ENCODE assay signal across 22 cellular contexts in genomic region chr15:24862726-24863521, GRCh38.
DNase-seq lines count a peak whose midpoint lies in the region; ATAC-seq and TF ChIP-seq lines count a peak whose summit lies in the region.
"Had no signal": no experiment of that assay in that cellular context is flagged by ENCODE, and none has a peak within 500 bp of the region (broad histone marks: within the 10 kb centered on the region; RNA-seq: fewer than 3 reads in every experiment).

No MANE protein-coding gene starts in this region.

- H3K4me2 ChIP-seq in DND-41 (ENCODE audit: insufficient read depth, low read length) (no peak overlapping the region), IMR-90 (ENCODE audit: low read depth, low read length) (peak overlapping the region; percentile 67), mesendoderm (ENCODE audit: low read length) (no peak overlapping the region)
- H3K4me2 ChIP-seq: BLaER1 had no signal

- H3K4ac ChIP-seq in IMR-90 (ENCODE audit: low read depth, low read length) (0 out of 2 replicates have a peak overlapping the region, but pooled peaks have one; percentile 53), mesendoderm (ENCODE audit: low read depth, low read length) (no peak overlapping the region)

- no CpG with 5 or more reads among the region's 6 CpGs for WGBS in IMR-90 (ENCODE audit: extremely low coverage in 2 of 2, insufficient read length in 1 of 2), 2 experiments
- 74 to 77% methylated on average over 4 to 6 of the region's 6 CpGs for WGBS in endodermal cell (ENCODE audit: insufficient coverage in 1 of 2, insufficient read length in 1 of 2), 2 experiments
- no CpG with 5 or more reads among the region's 6 CpGs for WGBS in mesendoderm (ENCODE audit: extremely low coverage, insufficient coverage, low lambda C conversion rate)

- H2AK5ac ChIP-seq in IMR-90 (ENCODE audit: low read depth, low read length) (no peak overlapping the region), mesendoderm (ENCODE audit: low read length) (no peak overlapping the region)

- peak overlapping the region; percentile 28; the same call in 1 of the 2 replicates for H4K91ac ChIP-seq in IMR-90 (ENCODE audit: insufficient read depth, low read depth, low read length)

- H4K5ac ChIP-seq in IMR-90 (ENCODE audit: low read depth, low read length) = no peak overlapping the region; the same call in 1 of the 2 replicates
- H4K5ac ChIP-seq in mesendoderm (ENCODE audit: low read length) = no peak overlapping the region

- no peaks in the 10 kb centered on the region for H3K27me3 ChIP-seq in DND-41 (ENCODE audit: insufficient read depth, low read length, poor library complexity)
- no peaks in the 10 kb centered on the region for H3K27me3 ChIP-seq in IMR-90 (ENCODE audit: control insufficient read depth, insufficient read depth, low read length)
- no peaks in the 10 kb centered on the region for H3K27me3 ChIP-seq in endodermal cell (ENCODE audit: control insufficient read depth, insufficient read depth, low read length, poor library complexity, severe bottlenecking)
- no peaks in the 10 kb centered on the region for H3K27me3 ChIP-seq in mesendoderm (ENCODE audit: insufficient read depth, low read length, poor library complexity)
- H3K27me3 ChIP-seq: BLaER1, MG63, neutrophil had no signal

- H4K20me1 ChIP-seq in DND-41 (ENCODE audit: insufficient read depth, low read length) = no peaks in the 10 kb centered on the region
- no peaks in the 10 kb centered on the region for H4K20me1 ChIP-seq in IMR-90 (ENCODE audit: insufficient read depth, low read length)
- H4K20me1 ChIP-seq: BLaER1 had no signal

- no peak overlapping the region for H2AK9ac ChIP-seq in IMR-90 (replicated peaks; ENCODE audit: low read depth, low read length, poor library complexity)

- TF ChIP-seq POLR2A in IMR-90 (IDR thresholded peaks at IDR 0.05; ENCODE audit: low read depth, low read length) = no peak

- H3K14ac ChIP-seq in IMR-90 (replicated peaks; ENCODE audit: low read depth, low read length) = no peak overlapping the region

- peak overlapping the region; percentile 5; the same call in 1 of the 2 replicates for H2AFZ ChIP-seq in DND-41 (ENCODE audit: low read depth, low read length)
- no peak overlapping the region for H2AFZ ChIP-seq in IMR-90 (replicated peaks; ENCODE audit: low read length, poor library complexity)

- dilution Hi-C loops in IMR-90 (cut with HindIII; ENCODE audit: low sequenced_read_pairs, unreplicated experiment) = no loop called here

- peak overlapping the region; percentile 2; the same call in 1 of the 2 replicates for H2BK120ac ChIP-seq in IMR-90 (ENCODE audit: low read depth, low read length)
- H2BK120ac ChIP-seq in mesendoderm (ENCODE audit: low read depth, low read length) = no peak overlapping the region

- H3K36me3 ChIP-seq in DND-41 (ENCODE audit: insufficient read depth, low read length) = no peaks in the 10 kb centered on the region
- no peaks in the 10 kb centered on the region for H3K36me3 ChIP-seq in IMR-90 (ENCODE audit: control insufficient read depth, insufficient read depth, low read length)
- H3K36me3 ChIP-seq in endodermal cell (ENCODE audit: control insufficient read depth, insufficient read depth, low read length) = peaks cover 5% of the 10 kb centered on the region
- no peaks in the 10 kb centered on the region for H3K36me3 ChIP-seq in mesendoderm (ENCODE audit: control insufficient read depth, insufficient read depth, low read length)
- H3K36me3 ChIP-seq: BLaER1, MG63, neutrophil had no signal

- H3K79me2 ChIP-seq in DND-41 (ENCODE audit: insufficient read depth, low read length) = no peaks in the 10 kb centered on the region
- H3K79me2 ChIP-seq in mesendoderm (ENCODE audit: control insufficient read depth, insufficient read depth, low read length) = no peaks in the 10 kb centered on the region

- H3K4me3 Mint-ChIP-seq in endodermal cell (no peak overlapping the region), T-helper 17 cell (no peak overlapping the region)
- no peak overlapping the region for H3K4me3 Mint-ChIP-seq in activated T-helper 17 cell treated with anti-CD3 and anti-CD28 coated beads, Interleukin-2, amount 50 U/mL, for 72 hours

- H3K9me1 ChIP-seq in IMR-90 (ENCODE audit: insufficient read depth, low read length) = no peaks in the 10 kb centered on the region

- DNase-seq in DND-41 = peak; percentile 10
- DNase-seq in IMR-90 = peak; percentile 63
- DNase-seq in endodermal cell = peak; percentile 53
- DNase-seq in mesendoderm = peak; percentile 72
- DNase-seq in GM19240 (ENCODE audit: insufficient read length, low spot score) = no peak
- no peak for DNase-seq in T-helper 17 cell
- no peak for DNase-seq in NK-92 (lab: John Stamatoyannopoulos, UW; ENCODE audit: unreplicated experiment)
- DNase-seq: activated CD4-positive, alpha-beta T cell treated with anti-CD3 and anti-CD28 coated beads, Interleukin-2, amount 50 U/mL, for 4 hours; activated gamma-delta T cell; dorsolateral prefrontal cortex; erythroblast; foreskin melanocyte; MG63; NCI-H1436; NCI-H510A treated with DMSO at 0.1 percent for 48 hours; SIG-M5; stimulated activated CD8-positive, alpha-beta memory T cell treated with anti-CD3 and anti-CD28 coated beads, Interleukin-4, amount 100 ng/mL, for 48 hours had no signal

- no peaks in the 10 kb centered on the region for H3K27me3 Mint-ChIP-seq in endodermal cell (ENCODE audit: insufficient read depth)
- peaks cover 4% of the 10 kb centered on the region for H3K27me3 Mint-ChIP-seq in activated T-helper 17 cell treated with anti-CD3 and anti-CD28 coated beads, Interleukin-2, amount 50 U/mL, for 72 hours
- H3K27me3 Mint-ChIP-seq in T-helper 17 cell = peaks cover 3% of the 10 kb centered on the region

- no peak overlapping the region for H3K4me3 ChIP-seq in DND-41 (ENCODE audit: low read depth in 1 of 2, low read length in 2 of 2)
- 0 out of 2 replicates have a peak overlapping the region, but pooled peaks have one; percentile 2 for H3K4me3 ChIP-seq in IMR-90 (ENCODE audit: insufficient read depth, low read depth, low read length)
- H3K4me3 ChIP-seq in endodermal cell (ENCODE audit: low read length) = no peak overlapping the region
- H3K4me3 ChIP-seq in mesendoderm (ENCODE audit: low read length) = no peak overlapping the region
- H3K4me3 ChIP-seq: BLaER1, dorsolateral prefrontal cortex, MG63 had no signal

- H3K56ac ChIP-seq in IMR-90 (ENCODE audit: extremely low read depth, insufficient read depth, low read length) (no peak overlapping the region), mesendoderm (ENCODE audit: low read length) (peak overlapping the region; percentile 63)

- H3K79me1 ChIP-seq in IMR-90 (ENCODE audit: low read depth in 1 of 2, low read length in 2 of 2) = 0 out of 4 replicates have a peak, but pooled peaks cover 0 to 4% of the 10 kb centered on the region in 2 experiments
- no peaks in the 10 kb centered on the region for H3K79me1 ChIP-seq in mesendoderm (ENCODE audit: low read length)

- H3K9me3 Mint-ChIP-seq in endodermal cell = peaks cover 42% of the 10 kb centered on the region
- peaks cover 9% of the 10 kb centered on the region for H3K9me3 Mint-ChIP-seq in activated T-helper 17 cell treated with anti-CD3 and anti-CD28 coated beads, Interleukin-2, amount 50 U/mL, for 72 hours

- in situ Hi-C loops in IMR-90 (cut with MboI; ENCODE audit: low sequenced_read_pairs) = no loop called here

- H3K9ac ChIP-seq in DND-41 (ENCODE audit: low read depth, low read length) = no peak overlapping the region
- 0 out of 2 replicates have a peak overlapping the region, but pooled peaks have one; percentile 22 for H3K9ac ChIP-seq in IMR-90 (ENCODE audit: low read depth, low read length)
- no peak overlapping the region for H3K9ac ChIP-seq in endodermal cell (ENCODE audit: extremely low read depth, low read length, poor library complexity, severe bottlenecking)
- no peak overlapping the region for H3K9ac ChIP-seq in mesendoderm (ENCODE audit: low read length)
- H3K9ac ChIP-seq: BLaER1 had no signal

- TF ChIP-seq CTCF in DND-41 (IDR thresholded peaks at IDR 0.05; ENCODE audit: borderline replicate concordance, extremely low read depth, low read length, poor library complexity, severe bottlenecking) = no peak
- TF ChIP-seq CTCF in IMR-90 (conservative IDR thresholded peaks at IDR 0.05; ENCODE audit: low read depth, low read length) = no peak
- no peak for TF ChIP-seq CTCF in endodermal cell (conservative IDR thresholded peaks at IDR 0.05)

- H3K27ac ChIP-seq in DND-41 (ENCODE audit: low read length) = no peak overlapping the region
- H3K27ac ChIP-seq in IMR-90 (ENCODE audit: insufficient read depth, low read length) = peak overlapping the region; percentile 41
- peak overlapping the region; percentile 60 for H3K27ac ChIP-seq in endodermal cell (ENCODE audit: low read depth, low read length)
- H3K27ac ChIP-seq in mesendoderm (ENCODE audit: low read depth, low read length) = no peak overlapping the region
- H3K27ac ChIP-seq: BLaER1, dorsolateral prefrontal cortex, neutrophil had no signal

- ATAC-seq in DND-41 (ENCODE audit: insufficient read depth, low read depth) (peak; percentile 60; the same call in 2 of the 3 replicates), IMR-90 (ENCODE audit: low read depth) (peak; percentile 83), T-helper 17 cell (no peak)
- no peak for ATAC-seq in activated T-helper 17 cell treated with anti-CD3 and anti-CD28 coated beads, Interleukin-2, amount 50 U/mL, for 72 hours (replicated peaks)
- ATAC-seq: HCT116, left lobe of liver had no signal

- intact Hi-C loops in IMR-90 (cut with micrococcal nuclease) = no loop called here

- BruUV-seq in IMR-90 (replicated peaks; lab: Mats Ljungman, UMichigan) = no TSS peak

- H3K36me3 Mint-ChIP-seq in endodermal cell (ENCODE audit: low read depth) (peaks cover 4% of the 10 kb centered on the region), T-helper 17 cell (ENCODE audit: low read depth) (no peaks in the 10 kb centered on the region)
- H3K36me3 Mint-ChIP-seq in activated T-helper 17 cell treated with anti-CD3 and anti-CD28 coated beads, Interleukin-2, amount 50 U/mL, for 72 hours (ENCODE audit: low read depth) = no peaks in the 10 kb centered on the region

- H3K9me3 ChIP-seq in DND-41 (ENCODE audit: insufficient read depth, low read length, severe bottlenecking) (no peaks in the 10 kb centered on the region), IMR-90 (ENCODE audit: control insufficient read depth, insufficient read depth, low read length) (no peaks in the 10 kb centered on the region), endodermal cell (ENCODE audit: control insufficient read depth, low read length) (peaks cover 21% of the 10 kb centered on the region), T-helper 17 cell (ENCODE audit: control insufficient read depth, low read length, poor library complexity, severe bottlenecking) (no peaks in the 10 kb centered on the region)
- H3K9me3 ChIP-seq: MG63, neutrophil had no signal

- H4K8ac ChIP-seq in IMR-90 (ENCODE audit: low read depth in 2 of 2, low read length in 2 of 2) (peak overlapping the region; percentile 24 to 35; a peak in 2 of 4 replicates), mesendoderm (ENCODE audit: low read depth, low read length) (no peak overlapping the region)

- peak overlapping the region; percentile 80 for H3K27ac Mint-ChIP-seq in endodermal cell
- H3K27ac Mint-ChIP-seq in activated T-helper 17 cell treated with anti-CD3 and anti-CD28 coated beads, Interleukin-2, amount 50 U/mL, for 72 hours = no peak overlapping the region
- H3K27ac Mint-ChIP-seq in T-helper 17 cell = no peak overlapping the region

- TF ChIP-seq RAD21 in IMR-90 (IDR thresholded peaks at IDR 0.05; ENCODE audit: low read length) = no peak

- peak overlapping the region; percentile 66 for H2BK5ac ChIP-seq in IMR-90 (ENCODE audit: low read depth, low read length, poor library complexity, severe bottlenecking)
- peak overlapping the region; percentile 19 for H2BK5ac ChIP-seq in mesendoderm (ENCODE audit: low read length)

- CTCF ChIA-PET in IMR-90 (lab: Yijun Ruan, JAX) = no interaction called here

- H2BK15ac ChIP-seq in IMR-90 (ENCODE audit: low read depth, low read length) (no peak overlapping the region), mesendoderm (replicated peaks; ENCODE audit: low read depth) (no peak overlapping the region)

- H3K23ac ChIP-seq in IMR-90 (ENCODE audit: low read depth, low read length) (no peak overlapping the region), mesendoderm (ENCODE audit: low read length) (no peak overlapping the region)

- POLR2A ChIA-PET in IMR-90 (lab: Charles Lee; ENCODE audit: unreplicated experiment) = no interaction called here

- H3K4me1 ChIP-seq in DND-41 (ENCODE audit: insufficient read depth, low read length) = peaks cover 8% of the 10 kb centered on the region; the same call in 1 of the 2 replicates
- H3K4me1 ChIP-seq in IMR-90 (ENCODE audit: control insufficient read depth, insufficient read depth, low read length) = peaks cover 10% of the 10 kb centered on the region; the same call in 1 of the 2 replicates
- H3K4me1 ChIP-seq in endodermal cell (ENCODE audit: control insufficient read depth, insufficient read depth, low read length) = no peaks in the 10 kb centered on the region
- H3K4me1 ChIP-seq in mesendoderm (ENCODE audit: control insufficient read depth, low read depth, low read length) = no peaks in the 10 kb centered on the region

- 0 out of 2 replicates have a peak overlapping the region, but pooled peaks have one; percentile 17 for H3K18ac ChIP-seq in IMR-90 (ENCODE audit: low read depth, low read length)
- H3K18ac ChIP-seq in mesendoderm (ENCODE audit: low read length) = no peak overlapping the region

- H2BK20ac ChIP-seq in IMR-90 (ENCODE audit: low read depth, low read length) = no peak overlapping the region

- peaks cover 20% of the 10 kb centered on the region for H3K4me1 Mint-ChIP-seq in endodermal cell
- H3K4me1 Mint-ChIP-seq in activated T-helper 17 cell treated with anti-CD3 and anti-CD28 coated beads, Interleukin-2, amount 50 U/mL, for 72 hours = no peaks in the 10 kb centered on the region
- no peaks in the 10 kb centered on the region for H3K4me1 Mint-ChIP-seq in T-helper 17 cell

Comparison
In these comparisons a context has a peak if more than half of its experiments do, and no peak if none do; other contexts are left out.
1. ATAC-seq: peak in DND-41 (single experiment) and IMR-90 (single experiment); none in activated T-helper 17 cell treated with anti-CD3 and anti-CD28 coated beads, Interleukin-2, amount 50 U/mL, for 72 hours (single experiment) and T-helper 17 cell (single experiment).
2. DNase-seq: peak in DND-41 (single experiment), IMR-90 (single experiment), endodermal cell (single experiment) and mesendoderm (single experiment); none in GM19240 (single experiment), T-helper 17 cell (0 of 3) and NK-92 (single experiment).
3. H3K27ac ChIP-seq: peak in IMR-90 (single experiment) and endodermal cell (single experiment); none in DND-41 (single experiment) and mesendoderm (single experiment).